10 cellular contexts compared by ENCODE assay signal in genomic region chr19:18503337-18503970, GRCh38. TPM values are rescaled to one million over a fixed set of nuclear protein-coding genes. Genes with fewer than 3 reads are reported as not detected.
DNase-seq lines count a peak whose midpoint lies in the region; ATAC-seq and TF ChIP-seq lines count a peak whose summit lies in the region.
"Had no signal": no experiment of that assay in that cellular context is flagged by ENCODE, and none has a peak within 500 bp of the region (broad histone marks: within the 10 kb centered on the region; RNA-seq: fewer than 3 reads in every experiment).

No MANE protein-coding gene starts in this region.

- no peak for ATAC-seq in CD8-positive, alpha-beta T cell
- no peak for ATAC-seq in HG03354 (IDR thresholded peaks at IDR 0.05; ENCODE audit: poor library complexity, severe bottlenecking, unreplicated experiment)
- ATAC-seq in HG03196 (IDR thresholded peaks at IDR 0.05; ENCODE audit: unreplicated experiment), result no peak

- CTCF ChIA-PET in CD8-positive, alpha-beta T cell (lab: Charles Lee), result interaction anchor here (0.8 to 2.6 kb wide), 2 partner anchors 17 to 42 kb away, joined by 4 to 14 read pairs; no protein-coding TSS in a partner anchor
- CTCF ChIA-PET in activated CD4-positive, alpha-beta memory T cell treated with anti-CD3 and anti-CD28 coated beads, Interleukin-2, amount 10 ng/mL, durations not matched to agents 7 days and 5 days (lab: Charles Lee), result no interaction called here

- peaks cover 91% of the 10 kb centered on the region for H3K4me1 ChIP-seq in CD8-positive, alpha-beta T cell (ENCODE audit: insufficient read depth, low read length)
- H3K4me1 ChIP-seq in right atrium auricular region, result peaks cover 4 to 100% of the 10 kb centered on the region in 2 donors
- peaks cover 98 to 100% (median 98%) of the 10 kb centered on the region in 3 donors for H3K4me1 ChIP-seq in skeletal muscle tissue (ENCODE audit: control insufficient read depth in 3 of 3, insufficient read depth in 3 of 3, low read length in 3 of 3)

- no peaks in the 10 kb centered on the region for H3K36me3 ChIP-seq in CD8-positive, alpha-beta T cell (ENCODE audit: insufficient read depth, low read length)
- H3K36me3 ChIP-seq in right atrium auricular region (no peaks in the 10 kb centered on the region), skeletal muscle tissue (ENCODE audit: control insufficient read depth in 3 of 3, insufficient read depth in 3 of 3, low read length in 3 of 3) (no peaks in the 10 kb centered on the region)

- no peaks in the 10 kb centered on the region for H3K9me3 ChIP-seq in CD8-positive, alpha-beta T cell (ENCODE audit: low read length)
- H3K9me3 ChIP-seq in right atrium auricular region (no peaks in the 10 kb centered on the region), skeletal muscle tissue (ENCODE audit: control insufficient read depth in 3 of 3, low read length in 3 of 3) (no peaks in the 10 kb centered on the region)

- peaks cover 2% of the 10 kb centered on the region for H3K36me3 Mint-ChIP-seq in CD8-positive, alpha-beta T cell
- peaks cover 3% of the 10 kb centered on the region for H3K36me3 Mint-ChIP-seq in activated CD4-positive, alpha-beta memory T cell treated with anti-CD3 and anti-CD28 coated beads, Interleukin-2, amount 10 ng/mL, durations not matched to agents 7 days and 5 days (ENCODE audit: low read depth)

- no peak for TF ChIP-seq CTCF in CD8-positive, alpha-beta T cell (IDR thresholded peaks at IDR 0.05)
- TF ChIP-seq CTCF in right atrium auricular region (IDR thresholded peaks at IDR 0.05), result no peak

- no peaks in the 10 kb centered on the region for H3K27me3 ChIP-seq in CD8-positive, alpha-beta T cell (ENCODE audit: insufficient read depth, low read length)
- H3K27me3 ChIP-seq in right atrium auricular region (no peaks in the 10 kb centered on the region), skeletal muscle tissue (ENCODE audit: control insufficient read depth in 3 of 3, insufficient read depth in 3 of 3, low read length in 3 of 3) (no peaks in the 10 kb centered on the region)

- H3K4me3 Mint-ChIP-seq in CD8-positive, alpha-beta T cell, result peak overlapping the region; percentile 43
- no peak overlapping the region for H3K4me3 Mint-ChIP-seq in activated CD4-positive, alpha-beta memory T cell treated with anti-CD3 and anti-CD28 coated beads, Interleukin-2, amount 10 ng/mL, durations not matched to agents 7 days and 5 days

- H3K9me3 Mint-ChIP-seq in CD8-positive, alpha-beta T cell, result no peaks in the 10 kb centered on the region
- H3K9me3 Mint-ChIP-seq in activated CD4-positive, alpha-beta memory T cell treated with anti-CD3 and anti-CD28 coated beads, Interleukin-2, amount 10 ng/mL, durations not matched to agents 7 days and 5 days, result no peaks in the 10 kb centered on the region

- H3K4me3 ChIP-seq in CD8-positive, alpha-beta T cell (ENCODE audit: low read depth, low read length), result no peak overlapping the region
- H3K4me3 ChIP-seq in right atrium auricular region (no peak overlapping the region), skeletal muscle tissue (ENCODE audit: low read length in 3 of 3) (peak overlapping the region; percentile 33 to 56 (median 35))
- H3K4me3 ChIP-seq: GM12878 had no signal

- intact Hi-C loops in CD8-positive, alpha-beta T cell (cut with DNase I, micrococcal nuclease), result no loop called here

- H3K27ac ChIP-seq in CD8-positive, alpha-beta T cell (ENCODE audit: low read depth, low read length), result no peak overlapping the region
- H3K27ac ChIP-seq in right atrium auricular region (peak overlapping the region; percentile 83 to 95), skeletal muscle tissue (ENCODE audit: low read depth, low read length) (peak overlapping the region; percentile 80)

- H3K9ac ChIP-seq in skeletal muscle tissue (ENCODE audit: low read depth in 1 of 3, low read length in 3 of 3), result peak overlapping the region; percentile 27 to 79 (median 51)

- no peaks in the 10 kb centered on the region for H3K27me3 Mint-ChIP-seq in CD8-positive, alpha-beta T cell (ENCODE audit: low read depth)
- no peaks in the 10 kb centered on the region for H3K27me3 Mint-ChIP-seq in activated CD4-positive, alpha-beta memory T cell treated with anti-CD3 and anti-CD28 coated beads, Interleukin-2, amount 10 ng/mL, durations not matched to agents 7 days and 5 days

- DNase-seq in CD8-positive, alpha-beta T cell, result no peak
- DNase-seq in activated CD4-positive, alpha-beta memory T cell treated with anti-CD3 and anti-CD28 coated beads, Interleukin-2, amount 10 ng/mL, durations not matched to agents 7 days and 5 days, result no peak
- DNase-seq in right atrium auricular region (ENCODE audit: low spot score), result peak; percentile 69
- DNase-seq in middle frontal gyrus (ENCODE audit: extremely low spot score, low spot score), result no peak
- no peak for DNase-seq in OCI-M1 (lab: John Stamatoyannopoulos, UW)
- DNase-seq: NCI-H2029 treated with DMSO at 0.1 percent for 48 hours had no signal

- POLR2A ChIA-PET in CD8-positive, alpha-beta T cell (lab: Charles Lee), result interaction anchor here (0.7 to 1.0 kb wide), 2 partner anchors 18 to 351 kb away, joined by 3 to 4 read pairs; partner anchors contain the start of genes ELL and PIK3R2
- POLR2A ChIA-PET in activated CD4-positive, alpha-beta memory T cell treated with anti-CD3 and anti-CD28 coated beads, Interleukin-2, amount 10 ng/mL, durations not matched to agents 7 days and 5 days (lab: Charles Lee), result interaction anchor here (1.1 to 4.0 kb wide), 3 partner anchors 17 to 54 kb away, joined by 3 to 17 read pairs (median 3); partner anchors contain the start of genes ELL and KXD1

- peak overlapping the region; percentile 55 for H3K27ac Mint-ChIP-seq in CD8-positive, alpha-beta T cell
- peak overlapping the region; percentile 51 for H3K27ac Mint-ChIP-seq in activated CD4-positive, alpha-beta memory T cell treated with anti-CD3 and anti-CD28 coated beads, Interleukin-2, amount 10 ng/mL, durations not matched to agents 7 days and 5 days

- H3K4me1 Mint-ChIP-seq in CD8-positive, alpha-beta T cell (ENCODE audit: low read depth), result peaks cover 94% of the 10 kb centered on the region
- H3K4me1 Mint-ChIP-seq in activated CD4-positive, alpha-beta memory T cell treated with anti-CD3 and anti-CD28 coated beads, Interleukin-2, amount 10 ng/mL, durations not matched to agents 7 days and 5 days, result peaks cover 95% of the 10 kb centered on the region

RNA-seq across cellular contexts. Expression of gene ELL, which starts 18.4 kb away (rescaled TPM):
- 10 to 100 TPM; 73.4 to 75.2 TPM for total RNA-seq in CD8-positive, alpha-beta T cell
- 10 to 100 TPM; 26.2 to 26.3 TPM for total RNA-seq in activated CD4-positive, alpha-beta memory T cell treated with anti-CD3 and anti-CD28 coated beads, Interleukin-2, amount 10 ng/mL, durations not matched to agents 7 days and 5 days
- 10 to 100 TPM; 12.4 to 17.5 TPM for total RNA-seq in right atrium auricular region
- total RNA-seq in skeletal muscle tissue, result 24.5 TPM

RNA-seq across cellular contexts. Expression of gene FKBP8, which starts 39.9 kb away (rescaled TPM):
- total RNA-seq in CD8-positive, alpha-beta T cell, result 100 to 1,000 TPM; 155 to 158 TPM
- 100 to 1,000 TPM; 263 TPM for total RNA-seq in activated CD4-positive, alpha-beta memory T cell treated with anti-CD3 and anti-CD28 coated beads, Interleukin-2, amount 10 ng/mL, durations not matched to agents 7 days and 5 days
- total RNA-seq in right atrium auricular region (100 to 1,000 TPM; 192 to 345 TPM), skeletal muscle tissue (116 TPM)

RNA-seq across cellular contexts. Expression of gene KXD1, which starts 54.2 kb away (rescaled TPM):
- total RNA-seq in CD8-positive, alpha-beta T cell, result 10 to 100 TPM; 64.1 to 76.1 TPM
- 10 to 100 TPM; 93.0 to 99.1 TPM for total RNA-seq in activated CD4-positive, alpha-beta memory T cell treated with anti-CD3 and anti-CD28 coated beads, Interleukin-2, amount 10 ng/mL, durations not matched to agents 7 days and 5 days
- total RNA-seq in right atrium auricular region, result 100 to 1,000 TPM in 1 of 2 donors, 10 to 100 TPM in 1; 60.7 to 114 TPM
- total RNA-seq in skeletal muscle tissue, result 36.0 TPM

Comparison
In these comparisons a context has a peak if more than half of its experiments do, and no peak if none do; other contexts are left out.
1. H3K4me3 ChIP-seq: peak in skeletal muscle tissue (3 of 3); none in CD8-positive, alpha-beta T cell (single experiment) and right atrium auricular region (0 of 2).